ENCODE assay signal across 14 cellular contexts in the genomic region with DNA sequence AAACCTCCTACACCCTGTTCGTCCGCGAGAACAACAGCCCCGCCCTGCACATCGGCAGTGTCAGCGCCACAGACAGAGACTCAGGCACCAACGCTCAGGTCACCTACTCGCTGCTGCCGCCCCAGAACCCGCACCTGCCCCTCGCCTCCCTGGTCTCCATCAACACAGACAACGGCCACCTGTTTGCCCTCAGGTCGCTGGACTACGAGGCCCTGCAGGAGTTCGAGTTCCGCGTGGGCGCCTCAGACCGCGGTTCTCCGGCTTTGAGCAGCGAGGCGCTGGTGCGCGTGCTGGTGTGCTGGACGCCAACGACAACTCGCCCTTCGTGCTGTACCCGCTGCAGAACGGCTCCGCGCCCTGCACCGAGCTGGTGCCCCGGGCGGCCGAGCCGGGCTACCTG. TPM values are rescaled to one million over a fixed set of nuclear protein-coding genes. Genes with fewer than 3 reads are reported as not detected.
"Had no signal": no experiment of that assay in that cellular context is flagged by ENCODE, and none has a peak within 500 bp of the region (broad histone marks: within the 10 kb centered on the region; RNA-seq: fewer than 3 reads in every experiment).

No MANE protein-coding gene starts in this region.

RNA-seq across cellular contexts. Expression of gene PCDHB6, which starts 7.5 kb away (rescaled TPM):
- total RNA-seq: activated B cell treated with CpG ODN at 0.5 μM for 24 hours; activated CD4-positive, alpha-beta memory T cell treated with anti-CD3 and anti-CD28 coated beads for 36 hours; activated CD4-positive, alpha-beta memory T cell treated with anti-CD3 and anti-CD28 coated beads, Interleukin-2, amount 10 ng/mL, durations not matched to agents 7 days and 5 days; activated CD4-positive, alpha-beta T cell treated with anti-CD3 and anti-CD28 coated beads for 36 hours; activated CD4-positive, alpha-beta T cell treated with anti-CD3 and anti-CD28 coated beads, Interleukin-2, amount 10 ng/mL, durations not matched to agents 24 days and 14 days; activated CD4-positive, alpha-beta T cell treated with anti-CD3 and anti-CD28 coated beads, Interleukin-2, amount 10 ng/mL, durations not matched to agents 7 days and 5 days; activated CD8-positive, alpha-beta memory T cell treated with anti-CD3 and anti-CD28 coated beads for 36 hours; activated CD8-positive, alpha-beta memory T cell treated with anti-CD3 and anti-CD28 coated beads, Interleukin-2, amount 10 ng/mL, durations not matched to agents 7 days and 5 days; activated CD8-positive, alpha-beta T cell treated with anti-CD3 and anti-CD28 coated beads for 36 hours; activated CD8-positive, alpha-beta T cell treated with anti-CD3 and anti-CD28 coated beads, Interleukin-2, amount 10 ng/mL, durations not matched to agents 7 days and 5 days; T-cell; T-helper 1 cell treated with Interleukin-12 subunit alpha and Interleukin-12 subunit beta and Interleukin-4 antibody, amounts not matched to agents 30 ng/mL and 1 ng/mL, for 36 hours; T-helper 17 cell; T-helper 2 cell treated with Interferon-gamma antibody and Interleukin-4, amounts not matched to agents 100 ng/mL and 5 ng/mL, for 36 hours had no signal

RNA-seq across cellular contexts. Expression of gene PCDHB7, which starts 15.1 kb away (rescaled TPM):
- total RNA-seq: activated B cell treated with CpG ODN at 0.5 μM for 24 hours; activated CD4-positive, alpha-beta memory T cell treated with anti-CD3 and anti-CD28 coated beads for 36 hours; activated CD4-positive, alpha-beta memory T cell treated with anti-CD3 and anti-CD28 coated beads, Interleukin-2, amount 10 ng/mL, durations not matched to agents 7 days and 5 days; activated CD4-positive, alpha-beta T cell treated with anti-CD3 and anti-CD28 coated beads for 36 hours; activated CD4-positive, alpha-beta T cell treated with anti-CD3 and anti-CD28 coated beads, Interleukin-2, amount 10 ng/mL, durations not matched to agents 24 days and 14 days; activated CD4-positive, alpha-beta T cell treated with anti-CD3 and anti-CD28 coated beads, Interleukin-2, amount 10 ng/mL, durations not matched to agents 7 days and 5 days; activated CD8-positive, alpha-beta memory T cell treated with anti-CD3 and anti-CD28 coated beads for 36 hours; activated CD8-positive, alpha-beta memory T cell treated with anti-CD3 and anti-CD28 coated beads, Interleukin-2, amount 10 ng/mL, durations not matched to agents 7 days and 5 days; activated CD8-positive, alpha-beta T cell treated with anti-CD3 and anti-CD28 coated beads for 36 hours; activated CD8-positive, alpha-beta T cell treated with anti-CD3 and anti-CD28 coated beads, Interleukin-2, amount 10 ng/mL, durations not matched to agents 7 days and 5 days; T-cell; T-helper 1 cell treated with Interleukin-12 subunit alpha and Interleukin-12 subunit beta and Interleukin-4 antibody, amounts not matched to agents 30 ng/mL and 1 ng/mL, for 36 hours; T-helper 17 cell; T-helper 2 cell treated with Interferon-gamma antibody and Interleukin-4, amounts not matched to agents 100 ng/mL and 5 ng/mL, for 36 hours had no signal

RNA-seq across cellular contexts. Expression of gene PCDHB8, which starts 20.2 kb away (rescaled TPM):
- total RNA-seq: activated B cell treated with CpG ODN at 0.5 μM for 24 hours; activated CD4-positive, alpha-beta memory T cell treated with anti-CD3 and anti-CD28 coated beads for 36 hours; activated CD4-positive, alpha-beta memory T cell treated with anti-CD3 and anti-CD28 coated beads, Interleukin-2, amount 10 ng/mL, durations not matched to agents 7 days and 5 days; activated CD4-positive, alpha-beta T cell treated with anti-CD3 and anti-CD28 coated beads for 36 hours; activated CD4-positive, alpha-beta T cell treated with anti-CD3 and anti-CD28 coated beads, Interleukin-2, amount 10 ng/mL, durations not matched to agents 24 days and 14 days; activated CD4-positive, alpha-beta T cell treated with anti-CD3 and anti-CD28 coated beads, Interleukin-2, amount 10 ng/mL, durations not matched to agents 7 days and 5 days; activated CD8-positive, alpha-beta memory T cell treated with anti-CD3 and anti-CD28 coated beads for 36 hours; activated CD8-positive, alpha-beta memory T cell treated with anti-CD3 and anti-CD28 coated beads, Interleukin-2, amount 10 ng/mL, durations not matched to agents 7 days and 5 days; activated CD8-positive, alpha-beta T cell treated with anti-CD3 and anti-CD28 coated beads for 36 hours; activated CD8-positive, alpha-beta T cell treated with anti-CD3 and anti-CD28 coated beads, Interleukin-2, amount 10 ng/mL, durations not matched to agents 7 days and 5 days; T-cell; T-helper 1 cell treated with Interleukin-12 subunit alpha and Interleukin-12 subunit beta and Interleukin-4 antibody, amounts not matched to agents 30 ng/mL and 1 ng/mL, for 36 hours; T-helper 17 cell; T-helper 2 cell treated with Interferon-gamma antibody and Interleukin-4, amounts not matched to agents 100 ng/mL and 5 ng/mL, for 36 hours had no signal

RNA-seq across cellular contexts. Expression of gene PCDHB5, which starts 22.4 kb away (rescaled TPM):
- total RNA-seq: activated B cell treated with CpG ODN at 0.5 μM for 24 hours; activated CD4-positive, alpha-beta memory T cell treated with anti-CD3 and anti-CD28 coated beads for 36 hours; activated CD4-positive, alpha-beta memory T cell treated with anti-CD3 and anti-CD28 coated beads, Interleukin-2, amount 10 ng/mL, durations not matched to agents 7 days and 5 days; activated CD4-positive, alpha-beta T cell treated with anti-CD3 and anti-CD28 coated beads for 36 hours; activated CD4-positive, alpha-beta T cell treated with anti-CD3 and anti-CD28 coated beads, Interleukin-2, amount 10 ng/mL, durations not matched to agents 24 days and 14 days; activated CD4-positive, alpha-beta T cell treated with anti-CD3 and anti-CD28 coated beads, Interleukin-2, amount 10 ng/mL, durations not matched to agents 7 days and 5 days; activated CD8-positive, alpha-beta memory T cell treated with anti-CD3 and anti-CD28 coated beads for 36 hours; activated CD8-positive, alpha-beta memory T cell treated with anti-CD3 and anti-CD28 coated beads, Interleukin-2, amount 10 ng/mL, durations not matched to agents 7 days and 5 days; activated CD8-positive, alpha-beta T cell treated with anti-CD3 and anti-CD28 coated beads for 36 hours; activated CD8-positive, alpha-beta T cell treated with anti-CD3 and anti-CD28 coated beads, Interleukin-2, amount 10 ng/mL, durations not matched to agents 7 days and 5 days; T-helper 1 cell treated with Interleukin-12 subunit alpha and Interleukin-12 subunit beta and Interleukin-4 antibody, amounts not matched to agents 30 ng/mL and 1 ng/mL, for 36 hours; T-helper 2 cell treated with Interferon-gamma antibody and Interleukin-4, amounts not matched to agents 100 ng/mL and 5 ng/mL, for 36 hours had no signal

RNA-seq across cellular contexts. Expression of gene PCDHB16, which starts 24.8 kb away (rescaled TPM):
- total RNA-seq: activated B cell treated with CpG ODN at 0.5 μM for 24 hours; activated CD4-positive, alpha-beta memory T cell treated with anti-CD3 and anti-CD28 coated beads for 36 hours; activated CD4-positive, alpha-beta memory T cell treated with anti-CD3 and anti-CD28 coated beads, Interleukin-2, amount 10 ng/mL, durations not matched to agents 7 days and 5 days; activated CD4-positive, alpha-beta T cell treated with anti-CD3 and anti-CD28 coated beads for 36 hours; activated CD4-positive, alpha-beta T cell treated with anti-CD3 and anti-CD28 coated beads, Interleukin-2, amount 10 ng/mL, durations not matched to agents 24 days and 14 days; activated CD4-positive, alpha-beta T cell treated with anti-CD3 and anti-CD28 coated beads, Interleukin-2, amount 10 ng/mL, durations not matched to agents 7 days and 5 days; activated CD8-positive, alpha-beta memory T cell treated with anti-CD3 and anti-CD28 coated beads for 36 hours; activated CD8-positive, alpha-beta memory T cell treated with anti-CD3 and anti-CD28 coated beads, Interleukin-2, amount 10 ng/mL, durations not matched to agents 7 days and 5 days; activated CD8-positive, alpha-beta T cell treated with anti-CD3 and anti-CD28 coated beads for 36 hours; activated CD8-positive, alpha-beta T cell treated with anti-CD3 and anti-CD28 coated beads, Interleukin-2, amount 10 ng/mL, durations not matched to agents 7 days and 5 days; T-cell; T-helper 1 cell treated with Interleukin-12 subunit alpha and Interleukin-12 subunit beta and Interleukin-4 antibody, amounts not matched to agents 30 ng/mL and 1 ng/mL, for 36 hours; T-helper 17 cell; T-helper 2 cell treated with Interferon-gamma antibody and Interleukin-4, amounts not matched to agents 100 ng/mL and 5 ng/mL, for 36 hours had no signal
